In genomic region chr19:2049741-2050348, GRCh38 we compare ENCODE assay signal across 8 cellular contexts. TPM values are rescaled to one million over a fixed set of nuclear protein-coding genes. Genes with fewer than 3 reads are reported as not detected.
DNase-seq lines count a peak whose midpoint lies in the region; ATAC-seq and TF ChIP-seq lines count a peak whose summit lies in the region.

No MANE protein-coding gene starts in this region.

- H3K27me3 Mint-ChIP-seq in activated naive CD8-positive, alpha-beta T cell treated with anti-CD3 and anti-CD28 coated beads, Interleukin-2, amount 10 ng/mL, durations not matched to agents 7 days and 5 days = no peaks in the 10 kb centered on the region

- H3K27ac Mint-ChIP-seq in activated naive CD8-positive, alpha-beta T cell treated with anti-CD3 and anti-CD28 coated beads, Interleukin-2, amount 10 ng/mL, durations not matched to agents 7 days and 5 days = peak overlapping the region; percentile 77

- peak overlapping the region; percentile 100 for H3K27ac ChIP-seq in RWPE1

- H3K4me1 Mint-ChIP-seq in activated naive CD8-positive, alpha-beta T cell treated with anti-CD3 and anti-CD28 coated beads, Interleukin-2, amount 10 ng/mL, durations not matched to agents 7 days and 5 days = peaks cover 25% of the 10 kb centered on the region

- no peaks in the 10 kb centered on the region for H3K9me3 Mint-ChIP-seq in activated naive CD8-positive, alpha-beta T cell treated with anti-CD3 and anti-CD28 coated beads, Interleukin-2, amount 10 ng/mL, durations not matched to agents 7 days and 5 days

- H3K4me3 Mint-ChIP-seq in activated naive CD8-positive, alpha-beta T cell treated with anti-CD3 and anti-CD28 coated beads, Interleukin-2, amount 10 ng/mL, durations not matched to agents 7 days and 5 days = peak overlapping the region; percentile 91

- CTCF ChIA-PET in RWPE1 (lab: Yijun Ruan, JAX) = interaction anchor here (1.5 kb wide), 1 partner anchor 20 kb away, joined by 5 read pairs; no protein-coding TSS in a partner anchor

- DNase-seq in GM12865 (ENCODE audit: low read depth) = peak; percentile 86
- DNase-seq in HK-2 (ENCODE audit: unreplicated experiment) = peak; percentile 84
- DNase-seq in RWPE1 (ENCODE audit: low spot score) = peak; percentile 61
- peak; percentile 73 for DNase-seq in activated naive CD8-positive, alpha-beta T cell treated with anti-CD3 and anti-CD28 coated beads, Interleukin-2, amount 10 ng/mL, durations not matched to agents 7 days and 5 days
- DNase-seq in Right ventricle myocardium superior = peak; percentile 89
- peak; percentile 54 for DNase-seq in occipital lobe (lab: John Stamatoyannopoulos, UW)

- TF ChIP-seq CTCF in GM12865 (IDR thresholded peaks at IDR 0.05; ENCODE audit: insufficient read depth, low read depth, low read length, missing control alignments) = no peak
- TF ChIP-seq CTCF in RWPE1 (conservative IDR thresholded peaks at IDR 0.05; ENCODE audit: low read depth) = no peak

- ATAC-seq in activated naive CD8-positive, alpha-beta T cell treated with anti-CD3 and anti-CD28 coated beads, Interleukin-2, amount 10 ng/mL, durations not matched to agents 7 days and 5 days (ENCODE audit: low read depth) = peak; percentile 24
- ATAC-seq in Right ventricle myocardium superior (ENCODE audit: poor library complexity) (peak; percentile 68), HG03442 (IDR thresholded peaks at IDR 0.05; ENCODE audit: unreplicated experiment) (no peak), GM18517 (IDR thresholded peaks at IDR 0.05; ENCODE audit: unreplicated experiment) (no peak)

- peaks cover 9% of the 10 kb centered on the region for H3K36me3 Mint-ChIP-seq in activated naive CD8-positive, alpha-beta T cell treated with anti-CD3 and anti-CD28 coated beads, Interleukin-2, amount 10 ng/mL, durations not matched to agents 7 days and 5 days

- POLR2A ChIA-PET in RWPE1 (lab: Yijun Ruan, JAX; ENCODE audit: low non-redundant PET) = interaction anchor here (0.6 kb wide), 1 partner anchor 11 kb away, joined by 4 read pairs; no protein-coding TSS in a partner anchor
- POLR2A ChIA-PET in activated naive CD8-positive, alpha-beta T cell treated with anti-CD3 and anti-CD28 coated beads, Interleukin-2, amount 10 ng/mL, durations not matched to agents 7 days and 5 days (lab: Charles Lee) = interaction anchor here (0.5 to 5.2 kb wide), 16 partner anchors 8 to 970 kb away, joined by 3 to 73 read pairs (median 4); no protein-coding TSS in a partner anchor

- intact Hi-C loops in Right ventricle myocardium superior (cut with DNase I) = no loop called here

- peak overlapping the region; percentile 93 for H3K4me3 ChIP-seq in GM12865 (ENCODE audit: low read depth, low read length)

RNA-seq across cellular contexts. Expression of gene MKNK2, which starts 1.2 kb away (rescaled TPM):
- 100 to 1,000 TPM; 319 to 341 TPM for total RNA-seq in activated naive CD8-positive, alpha-beta T cell treated with anti-CD3 and anti-CD28 coated beads, Interleukin-2, amount 10 ng/mL, durations not matched to agents 7 days and 5 days
- total RNA-seq in Right ventricle myocardium superior (238 TPM), occipital lobe (16.8 TPM)

RNA-seq across cellular contexts. Expression of gene BTBD2, which starts 34.3 kb away (rescaled TPM):
- 10 to 100 TPM; 55.0 to 61.4 TPM for total RNA-seq in activated naive CD8-positive, alpha-beta T cell treated with anti-CD3 and anti-CD28 coated beads, Interleukin-2, amount 10 ng/mL, durations not matched to agents 7 days and 5 days
- total RNA-seq in Right ventricle myocardium superior = 56.3 TPM
- total RNA-seq in occipital lobe = 49.1 TPM

RNA-seq across cellular contexts. Expression of gene MOB3A, which starts 46.3 kb away (rescaled TPM):
- 100 to 1,000 TPM; 190 to 200 TPM for total RNA-seq in activated naive CD8-positive, alpha-beta T cell treated with anti-CD3 and anti-CD28 coated beads, Interleukin-2, amount 10 ng/mL, durations not matched to agents 7 days and 5 days
- total RNA-seq in Right ventricle myocardium superior (15.6 TPM), occipital lobe (14.2 TPM)

RNA-seq across cellular contexts. Expression of gene IZUMO4, which starts 46.9 kb away (rescaled TPM):
- 10 to 100 TPM; 16.0 to 17.7 TPM for total RNA-seq in activated naive CD8-positive, alpha-beta T cell treated with anti-CD3 and anti-CD28 coated beads, Interleukin-2, amount 10 ng/mL, durations not matched to agents 7 days and 5 days
- total RNA-seq in Right ventricle myocardium superior = 1.7 TPM
- 2.2 TPM for total RNA-seq in occipital lobe

Comparison
In these comparisons a context has a peak if more than half of its experiments do, and no peak if none do; other contexts are left out.
1. ATAC-seq: peak in activated naive CD8-positive, alpha-beta T cell treated with anti-CD3 and anti-CD28 coated beads, Interleukin-2, amount 10 ng/mL, durations not matched to agents 7 days and 5 days (single experiment) and Right ventricle myocardium superior (single experiment); none in HG03442 (single experiment) and GM18517 (single experiment).
2. RNA of gene MKNK2, which starts 1.2 kb away (total RNA-seq): 319 to 341 TPM in activated naive CD8-positive, alpha-beta T cell treated with anti-CD3 and anti-CD28 coated beads, Interleukin-2, amount 10 ng/mL, durations not matched to agents 7 days and 5 days and 238 TPM in Right ventricle myocardium superior (single experiment); 16.8 TPM in occipital lobe (single experiment); every median in the first group is over 10 times any median in the second.
3. RNA of gene MOB3A, which starts 46.3 kb away (total RNA-seq): 190 to 200 TPM in activated naive CD8-positive, alpha-beta T cell treated with anti-CD3 and anti-CD28 coated beads, Interleukin-2, amount 10 ng/mL, durations not matched to agents 7 days and 5 days; 15.6 TPM in Right ventricle myocardium superior (single experiment) and 14.2 TPM in occipital lobe (single experiment); every median in the first group is over 10 times any median in the second.
4. Peak in every context shown above with its lines, with median percentiles within 50 percentile points of each other: DNase-seq.